15 cellular contexts compared by ENCODE assay signal in genomic region chr18:59229681-59230443, GRCh38. TPM values are rescaled to one million over a fixed set of nuclear protein-coding genes. Genes with fewer than 3 reads are reported as not detected.
DNase-seq lines count a peak whose midpoint lies in the region; ATAC-seq and TF ChIP-seq lines count a peak whose summit lies in the region.
"Had no signal": no experiment of that assay in that cellular context is flagged by ENCODE, and none has a peak within 500 bp of the region (broad histone marks: within the 10 kb centered on the region; RNA-seq: fewer than 3 reads in every experiment).

No MANE protein-coding gene starts in this region.

- no peaks in the 10 kb centered on the region for H3K9me3 ChIP-seq in BLaER1
- H3K9me3 ChIP-seq: SJSA1 had no signal

- H3K4me3 ChIP-seq in BLaER1 (no peak overlapping the region), fibroblast of villous mesenchyme (ENCODE audit: low read depth, low read length) (no peak overlapping the region)
- H3K4me3 ChIP-seq: SJSA1 had no signal

- H3K4me2 ChIP-seq in BLaER1, result peak overlapping the region; percentile 33; the same call in 1 of the 2 replicates

- DNase-seq in fibroblast of villous mesenchyme (ENCODE audit: low read depth) (peak; percentile 5), AG08396 (ENCODE audit: low spot score) (no peak)
- no peak for DNase-seq in stimulated activated CD8-positive, alpha-beta memory T cell treated with anti-CD3 and anti-CD28 coated beads, Interleukin-4, amount 100 ng/mL, for 48 hours
- DNase-seq: CD8-positive, alpha-beta memory T cell; DMS79 treated with DMSO at 0.1 percent for 48 hours; H7; NCI-H1105 treated with DMSO at 0.1 percent for 48 hours; NCI-H187; NCI-H69 had no signal

- H3K27ac ChIP-seq in BLaER1, result no peak overlapping the region
- H3K27ac ChIP-seq: SJSA1 had no signal

- no peaks in the 10 kb centered on the region for H4K20me1 ChIP-seq in BLaER1

- no peak for TF ChIP-seq CTCF in fibroblast of villous mesenchyme (IDR thresholded peaks at IDR 0.05; ENCODE audit: insufficient read depth, low read depth, low read length)

- H3K36me3 ChIP-seq in BLaER1, result no peaks in the 10 kb centered on the region
- H3K36me3 ChIP-seq: SJSA1 had no signal

- peaks cover 14% of the 10 kb centered on the region for H3K4me1 ChIP-seq in BLaER1

- no peak overlapping the region for H3K9ac ChIP-seq in BLaER1

- ATAC-seq in GM18858 (IDR thresholded peaks at IDR 0.05; ENCODE audit: unreplicated experiment) (peak; percentile 44), HG03442 (IDR thresholded peaks at IDR 0.05; ENCODE audit: unreplicated experiment) (peak; percentile 49), GM21367 (IDR thresholded peaks at IDR 0.05; ENCODE audit: unreplicated experiment) (no peak)

- H3K27me3 ChIP-seq in BLaER1, result no peaks in the 10 kb centered on the region

RNA-seq across cellular contexts. Expression of gene GRP, which starts 9.9 kb away (rescaled TPM):
- 0.32 TPM in 1 of 2 replicates, not detected in the other for total RNA-seq in fibroblast of villous mesenchyme
- total RNA-seq: CD8-positive, alpha-beta memory T cell; PC-3; SJSA1 had no signal

RNA-seq across cellular contexts. Expression of gene RAX, which starts 43.4 kb away (rescaled TPM):
- total RNA-seq in fibroblast of villous mesenchyme, result not detected in 2 replicates
- total RNA-seq: CD8-positive, alpha-beta memory T cell; H7; PC-3; SJSA1 had no signal
